Comparison of ENCODE assay signal across 9 cellular contexts in the genomic region with DNA sequence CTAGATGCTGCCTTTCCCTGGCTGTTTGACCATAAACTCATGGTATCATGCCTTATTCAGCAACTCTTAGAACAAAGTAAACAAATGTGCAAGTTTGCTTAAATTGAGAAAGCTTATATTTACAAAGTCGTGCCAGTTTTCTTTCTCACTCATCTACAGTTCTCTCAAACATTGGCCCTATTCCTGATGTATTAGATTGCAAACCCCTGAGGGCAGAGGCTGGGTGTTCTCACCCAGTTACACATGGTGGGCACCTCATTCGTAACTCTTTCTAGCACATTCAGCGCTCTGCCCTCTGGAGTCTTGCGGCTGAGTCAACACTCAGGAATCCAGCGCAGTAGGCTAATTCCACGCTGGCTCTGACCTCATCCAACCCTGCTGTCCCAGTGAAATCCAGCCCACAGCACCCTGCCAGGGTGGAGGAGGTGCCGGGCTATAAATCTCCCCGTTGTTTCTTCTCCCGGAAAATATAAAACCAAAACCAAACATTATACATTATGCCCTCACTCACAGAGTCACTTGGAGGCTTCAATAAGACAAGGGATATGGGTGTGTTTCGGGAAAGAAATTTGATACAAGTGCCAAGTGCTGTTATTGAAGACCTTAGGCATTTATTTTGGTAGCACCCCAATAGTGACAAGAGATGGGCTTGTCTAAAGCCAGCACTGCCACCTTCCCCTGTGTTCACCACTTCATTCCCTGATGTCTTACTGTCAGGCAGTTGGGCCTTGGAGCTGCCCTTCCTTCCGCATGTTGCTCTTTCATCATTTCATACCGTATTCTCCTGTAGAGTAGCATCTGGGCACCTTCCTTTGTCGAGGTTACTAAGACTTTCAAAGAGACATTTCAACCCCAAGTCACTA.
DNase-seq lines count a peak whose midpoint lies in the region; ATAC-seq and TF ChIP-seq lines count a peak whose summit lies in the region.
"Had no signal": no experiment of that assay in that cellular context is flagged by ENCODE, and none has a peak within 500 bp of the region (broad histone marks: within the 10 kb centered on the region; RNA-seq: fewer than 3 reads in every experiment).

No MANE protein-coding gene starts in this region.

- no peak for TF ChIP-seq CTCF in AG10803 (conservative IDR thresholded peaks at IDR 0.05; ENCODE audit: low read length)
- TF ChIP-seq CTCF in epithelial cell of esophagus (IDR thresholded peaks at IDR 0.05; ENCODE audit: insufficient read depth, low read depth, low read length, missing control alignments), result no peak
- no peak for TF ChIP-seq CTCF in nephron progenitor cell (IDR thresholded peaks at IDR 0.05)

- H3K4me3 Mint-ChIP-seq in nephron progenitor cell, result peak overlapping the region; percentile 1
- no peak overlapping the region for H3K4me3 Mint-ChIP-seq in T-helper 17 cell

- no peaks in the 10 kb centered on the region for H3K9me3 Mint-ChIP-seq in nephron progenitor cell

- ATAC-seq in GM18502 (IDR thresholded peaks at IDR 0.05; ENCODE audit: poor library complexity, unreplicated experiment) (no peak), T-helper 17 cell (no peak)

- H3K36me3 Mint-ChIP-seq in nephron progenitor cell (ENCODE audit: low read depth) (no peaks in the 10 kb centered on the region), T-helper 17 cell (ENCODE audit: low read depth) (no peaks in the 10 kb centered on the region)

- H3K9me3 ChIP-seq in T-helper 17 cell (ENCODE audit: control insufficient read depth, low read length, poor library complexity, severe bottlenecking), result no peaks in the 10 kb centered on the region

- peaks cover 54% of the 10 kb centered on the region for H3K4me1 Mint-ChIP-seq in nephron progenitor cell
- H3K4me1 Mint-ChIP-seq in T-helper 17 cell, result peaks cover 3% of the 10 kb centered on the region

- H3K27ac Mint-ChIP-seq in nephron progenitor cell, result peak overlapping the region; percentile 21
- H3K27ac Mint-ChIP-seq in T-helper 17 cell, result no peak overlapping the region

- H3K27me3 Mint-ChIP-seq in nephron progenitor cell (ENCODE audit: low read depth, poor library complexity) (peaks cover 5% of the 10 kb centered on the region), T-helper 17 cell (no peaks in the 10 kb centered on the region)

- peak overlapping the region; percentile 28 for H3K4me3 ChIP-seq in AG10803 (ENCODE audit: low read length)
- no peak overlapping the region for H3K4me3 ChIP-seq in epithelial cell of esophagus (ENCODE audit: low read length)

- DNase-seq in AG10803 (ENCODE audit: low read depth) (peak; percentile 96), NCI-H2196 (lab: John Stamatoyannopoulos, UW; ENCODE audit: unreplicated experiment) (peak; percentile 40), epithelial cell of esophagus (ENCODE audit: low read depth) (peak; percentile 98), nephron progenitor cell (peak; percentile 15), T-helper 17 cell (no peak)
- no peak for DNase-seq in stimulated activated CD4-positive, alpha-beta T cell treated with anti-CD3 and anti-CD28 coated beads, Interleukin-15, amount 100 ng/mL, for 24 hours
- DNase-seq in activated T-cell treated with anti-CD3 and anti-CD28 coated beads, Interleukin-2, amount 50 U/mL, for 48 hours, result no peak
- DNase-seq: activated CD4-positive, CD25-positive, alpha-beta regulatory T cell had no signal

Comparison
In these comparisons a context has a peak if more than half of its experiments do, and no peak if none do; other contexts are left out.
1. DNase-seq: peak in AG10803 (single experiment), NCI-H2196 (single experiment), epithelial cell of esophagus (single experiment) and nephron progenitor cell (single experiment); none in stimulated activated CD4-positive, alpha-beta T cell treated with anti-CD3 and anti-CD28 coated beads, Interleukin-15, amount 100 ng/mL, for 24 hours (single experiment), activated T-cell treated with anti-CD3 and anti-CD28 coated beads, Interleukin-2, amount 50 U/mL, for 48 hours (0 of 2) and T-helper 17 cell (0 of 3).